35 cellular contexts compared by ENCODE assay signal in the genomic region with DNA sequence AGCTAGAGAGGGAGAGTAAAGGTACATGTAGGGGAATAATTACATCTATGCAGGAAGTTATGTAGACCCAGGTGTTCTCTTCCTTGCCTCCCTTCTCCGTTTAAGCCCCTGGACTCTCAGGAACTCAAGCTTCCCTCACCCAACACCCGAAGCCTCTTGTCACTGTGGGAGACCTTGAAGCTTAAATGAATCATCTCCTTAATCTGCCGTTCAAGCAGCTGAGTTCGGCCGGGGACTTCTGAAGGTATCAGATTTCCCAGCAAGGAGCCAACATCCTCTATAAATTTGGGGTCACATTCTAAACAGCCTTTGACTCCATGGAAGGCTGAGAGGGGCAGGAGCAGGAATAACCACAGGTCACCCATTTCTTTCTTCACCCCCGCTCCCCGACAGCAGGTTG. TPM values are rescaled to one million over a fixed set of nuclear protein-coding genes. Genes with fewer than 3 reads are reported as not detected.
"Had no signal": no experiment of that assay in that cellular context is flagged by ENCODE, and none has a peak within 500 bp of the region (broad histone marks: within the 10 kb centered on the region; RNA-seq: fewer than 3 reads in every experiment).

No MANE protein-coding gene starts in this region.

- ATAC-seq: activated naive CD8-positive, alpha-beta T cell treated with anti-CD3 and anti-CD28 coated beads, Interleukin-2, amount 50 U/mL, for 24 hours; activated T-cell treated with anti-CD3 and anti-CD28 coated beads, Interleukin-2, amount 50 U/mL, for 4 hours; activated T-helper 17 cell treated with anti-CD3 and anti-CD28 coated beads, Interleukin-2, amount 50 U/mL, for 72 hours; esophagus mucosa; heart right ventricle; left cardiac atrium; naive thymus-derived CD4-positive, alpha-beta T cell; stimulated activated memory B cell treated with anti-CD40 and anti-IgM and Interleukin-4, amounts not matched to agents 10 μg/mL and 1 μg/mL and 100 μg/mL, for 72 hours; stimulated activated naive CD8-positive, alpha-beta T cell treated with anti-CD3 and anti-CD28 coated beads, Interleukin-15, amount 100 ng/mL, for 72 hours had no signal

- H3K27ac Mint-ChIP-seq: activated CD4-positive, alpha-beta memory T cell treated with anti-CD3 and anti-CD28 coated beads, Interleukin-2, amount 10 ng/mL, durations not matched to agents 7 days and 5 days; activated CD4-positive, alpha-beta T cell treated with anti-CD3 and anti-CD28 coated beads, Interleukin-2, amount 10 ng/mL, durations not matched to agents 7 days and 5 days; activated naive CD4-positive, alpha-beta T cell treated with anti-CD3 and anti-CD28 coated beads, Interleukin-2, amount 50 U/mL, for 24 hours; activated naive CD8-positive, alpha-beta T cell treated with anti-CD3 and anti-CD28 coated beads, Interleukin-2, amount 50 U/mL, for 24 hours; activated T-helper 17 cell treated with anti-CD3 and anti-CD28 coated beads, Interleukin-2, amount 50 U/mL, for 72 hours; mesothelial cell of epicardium; naive thymus-derived CD4-positive, alpha-beta T cell; stimulated activated memory B cell treated with anti-CD40 and anti-IgM and Interleukin-4, amounts not matched to agents 10 μg/mL and 1 μg/mL and 100 μg/mL, for 72 hours; stimulated activated naive CD8-positive, alpha-beta T cell treated with anti-CD3 and anti-CD28 coated beads, Interleukin-15, amount 100 ng/mL, for 72 hours; T-helper 1 cell treated with Interleukin-12 subunit alpha and Interleukin-12 subunit beta and Interleukin-4 antibody, amounts not matched to agents 30 μg/mL and 1 μg/mL, for 36 hours; type B pancreatic cell had no signal

- H3K9me3 ChIP-seq: right atrium auricular region, uterus had no signal

- H3K36me3 Mint-ChIP-seq: activated naive CD4-positive, alpha-beta T cell treated with anti-CD3 and anti-CD28 coated beads, Interleukin-2, amount 50 U/mL, for 24 hours; mesothelial cell of epicardium; naive thymus-derived CD4-positive, alpha-beta T cell; stimulated activated memory B cell treated with anti-CD40 and anti-IgM and Interleukin-4, amounts not matched to agents 10 μg/mL and 1 μg/mL and 100 μg/mL, for 72 hours; type B pancreatic cell had no signal

- H3K27me3 ChIP-seq: heart right ventricle, right atrium auricular region, uterus had no signal

- H3K4me1 Mint-ChIP-seq: activated CD4-positive, alpha-beta memory T cell treated with anti-CD3 and anti-CD28 coated beads, Interleukin-2, amount 10 ng/mL, durations not matched to agents 7 days and 5 days; activated CD4-positive, alpha-beta T cell treated with anti-CD3 and anti-CD28 coated beads, Interleukin-2, amount 10 ng/mL, durations not matched to agents 7 days and 5 days; activated naive CD4-positive, alpha-beta T cell treated with anti-CD3 and anti-CD28 coated beads, Interleukin-2, amount 50 U/mL, for 24 hours; activated naive CD8-positive, alpha-beta T cell treated with anti-CD3 and anti-CD28 coated beads, Interleukin-2, amount 50 U/mL, for 24 hours; activated T-helper 17 cell treated with anti-CD3 and anti-CD28 coated beads, Interleukin-2, amount 50 U/mL, for 72 hours; mesothelial cell of epicardium; naive thymus-derived CD4-positive, alpha-beta T cell; neural crest cell; stimulated activated memory B cell treated with anti-CD40 and anti-IgM and Interleukin-4, amounts not matched to agents 10 μg/mL and 1 μg/mL and 100 μg/mL, for 72 hours; stimulated activated naive CD8-positive, alpha-beta T cell treated with anti-CD3 and anti-CD28 coated beads, Interleukin-15, amount 100 ng/mL, for 72 hours had no signal

- H3K9ac ChIP-seq: parathyroid adenoma had no signal

- H3K4me2 ChIP-seq: smooth muscle cell had no signal

- H3K9me3 Mint-ChIP-seq: activated naive CD4-positive, alpha-beta T cell treated with anti-CD3 and anti-CD28 coated beads, Interleukin-2, amount 50 U/mL, for 24 hours; mesothelial cell of epicardium; neural crest cell had no signal

- H3K4me1 ChIP-seq: heart right ventricle, parathyroid adenoma, right atrium auricular region, uterus had no signal

- H3K79me2 ChIP-seq: parathyroid adenoma had no signal

- H3K27me3 Mint-ChIP-seq: activated CD4-positive, alpha-beta memory T cell treated with anti-CD3 and anti-CD28 coated beads, Interleukin-2, amount 10 ng/mL, durations not matched to agents 7 days and 5 days; activated CD4-positive, alpha-beta T cell treated with anti-CD3 and anti-CD28 coated beads, Interleukin-2, amount 10 ng/mL, durations not matched to agents 7 days and 5 days; activated naive CD4-positive, alpha-beta T cell treated with anti-CD3 and anti-CD28 coated beads, Interleukin-2, amount 50 U/mL, for 24 hours; activated naive CD8-positive, alpha-beta T cell treated with anti-CD3 and anti-CD28 coated beads, Interleukin-2, amount 50 U/mL, for 24 hours; activated T-helper 17 cell treated with anti-CD3 and anti-CD28 coated beads, Interleukin-2, amount 50 U/mL, for 72 hours; naive thymus-derived CD4-positive, alpha-beta T cell; stimulated activated memory B cell treated with anti-CD40 and anti-IgM and Interleukin-4, amounts not matched to agents 10 μg/mL and 1 μg/mL and 100 μg/mL, for 72 hours; stimulated activated naive CD8-positive, alpha-beta T cell treated with anti-CD3 and anti-CD28 coated beads, Interleukin-15, amount 100 ng/mL, for 72 hours had no signal

- H3K4me3 Mint-ChIP-seq: activated CD4-positive, alpha-beta memory T cell treated with anti-CD3 and anti-CD28 coated beads, Interleukin-2, amount 10 ng/mL, durations not matched to agents 7 days and 5 days; activated CD4-positive, alpha-beta T cell treated with anti-CD3 and anti-CD28 coated beads, Interleukin-2, amount 10 ng/mL, durations not matched to agents 7 days and 5 days; activated naive CD4-positive, alpha-beta T cell treated with anti-CD3 and anti-CD28 coated beads, Interleukin-2, amount 50 U/mL, for 24 hours; activated naive CD8-positive, alpha-beta T cell treated with anti-CD3 and anti-CD28 coated beads, Interleukin-2, amount 50 U/mL, for 24 hours; activated T-cell treated with anti-CD3 and anti-CD28 coated beads, Interleukin-2, amount 50 U/mL, for 4 hours; activated T-helper 17 cell treated with anti-CD3 and anti-CD28 coated beads, Interleukin-2, amount 50 U/mL, for 72 hours; mesothelial cell of epicardium; naive thymus-derived CD4-positive, alpha-beta T cell; neural crest cell; stimulated activated memory B cell treated with anti-CD40 and anti-IgM and Interleukin-4, amounts not matched to agents 10 μg/mL and 1 μg/mL and 100 μg/mL, for 72 hours; stimulated activated naive CD8-positive, alpha-beta T cell treated with anti-CD3 and anti-CD28 coated beads, Interleukin-15, amount 100 ng/mL, for 72 hours; T-helper 1 cell treated with Interleukin-12 subunit alpha and Interleukin-12 subunit beta and Interleukin-4 antibody, amounts not matched to agents 30 μg/mL and 1 μg/mL, for 36 hours; type B pancreatic cell had no signal

- H2AFZ ChIP-seq: parathyroid adenoma had no signal

- H3K36me3 ChIP-seq: heart right ventricle, right atrium auricular region, uterus had no signal

- DNase-seq: activated CD4-positive, alpha-beta memory T cell treated with anti-CD3 and anti-CD28 coated beads, Interleukin-2, amount 10 ng/mL, durations not matched to agents 7 days and 5 days; activated CD4-positive, alpha-beta T cell treated with anti-CD3 and anti-CD28 coated beads for 1 hour; activated CD4-positive, alpha-beta T cell treated with anti-CD3 and anti-CD28 coated beads, Interleukin-2, amount 10 ng/mL, durations not matched to agents 7 days and 5 days; activated gamma-delta T cell treated with Interleukin-2 at 50 U/mL for 16 hours; activated naive CD8-positive, alpha-beta T cell treated with anti-CD3 and anti-CD28 coated beads, Interleukin-2, amount 50 U/mL, for 24 hours; activated T-cell treated with anti-CD3 and anti-CD28 coated beads, Interleukin-2, amount 50 U/mL, for 4 hours; amygdala; central memory CD4-positive, alpha-beta T cell; foreskin fibroblast; heart right ventricle; left cardiac atrium; mammary epithelial cell; naive thymus-derived CD4-positive, alpha-beta T cell; occipital lobe; stimulated activated CD4-positive, alpha-beta T cell treated with anti-CD3 and anti-CD28 coated beads, Interleukin-1b, Interleukin-23, amount 100 ng/mL, for 48 hours; stimulated activated CD4-positive, alpha-beta T cell treated with anti-CD3 and anti-CD28 coated beads, Interleukin-4, amount 100 ng/mL, for 4 hours; stimulated activated CD8-positive, alpha-beta memory T cell treated with anti-CD3 and anti-CD28 coated beads, Interleukin-4, amount 100 ng/mL, for 48 hours; stimulated activated naive CD8-positive, alpha-beta T cell treated with anti-CD3 and anti-CD28 coated beads, Interleukin-15, amount 100 ng/mL, for 72 hours; substantia nigra; T-helper 9 cell; uterus had no signal

- H3K4me3 ChIP-seq: heart right ventricle, right atrium auricular region, smooth muscle cell, uterus had no signal

- H3K27ac ChIP-seq: heart right ventricle, parathyroid adenoma, right atrium auricular region, uterus had no signal

RNA-seq across cellular contexts. Expression of a gene that starts 0.4 kb away (rescaled TPM):
- total RNA-seq: activated CD4-positive, alpha-beta memory T cell treated with anti-CD3 and anti-CD28 coated beads, Interleukin-2, amount 10 ng/mL, durations not matched to agents 7 days and 5 days; activated CD4-positive, alpha-beta T cell treated with anti-CD3 and anti-CD28 coated beads, Interleukin-2, amount 10 ng/mL, durations not matched to agents 7 days and 5 days; activated T-cell treated with anti-CD3 and anti-CD28 coated beads, Interleukin-2, amount 50 U/mL, for 4 hours; activated T-helper 17 cell treated with anti-CD3 and anti-CD28 coated beads, Interleukin-2, amount 50 U/mL, for 72 hours; esophagus mucosa; heart right ventricle; left cardiac atrium; liver; mammary epithelial cell; mesothelial cell of epicardium; naive thymus-derived CD4-positive, alpha-beta T cell; neural crest cell; occipital lobe; pulmonary artery endothelial cell; right atrium auricular region; smooth muscle cell; uterus had no signal
- polyA plus RNA-seq: heart right ventricle; keratinocyte; liver; mammary epithelial cell; naive thymus-derived CD4-positive, alpha-beta T cell; smooth muscle cell had no signal
